In genomic region chr11:65087216-65087615, GRCh38 we compare ENCODE assay signal across 21 cellular contexts. TPM values are rescaled to one million over a fixed set of nuclear protein-coding genes. Genes with fewer than 3 reads are reported as not detected.
A peak's percentile ranks its signal among the peaks of the same experiment; 100 is the strongest.
DNase-seq lines count a peak whose midpoint lies in the region; ATAC-seq and TF ChIP-seq lines count a peak whose summit lies in the region.
"Had no signal": no experiment of that assay in that cellular context is flagged by ENCODE, and none has a peak within 500 bp of the region (broad histone marks: within the 10 kb centered on the region; RNA-seq: fewer than 3 reads in every experiment).

No MANE protein-coding gene starts in this region.

- H3K4me1 Mint-ChIP-seq in CD8-positive, alpha-beta memory T cell = peaks cover 23 to 32% (median 28%) of the 10 kb centered on the region in 3 donors

- WGBS in right cardiac atrium = 86% methylated on average over 11 of the region's 11 CpGs
- WGBS in heart right ventricle, 2 donors = 91% methylated on average over 11 of the region's 11 CpGs
- whole genome bisulfite sequencing in adrenal gland, 4 donors = 60 to 78% (median 62%) methylated on average over 11 of the region's 11 CpGs

- H3K4me1 ChIP-seq in right cardiac atrium (ENCODE audit: control insufficient read depth, insufficient read depth, low read length) (peaks cover 2% of the 10 kb centered on the region), heart right ventricle (peaks cover 6 to 27% (median 20%) of the 10 kb centered on the region in 9 donors), adrenal gland (replicated peaks in 1 of 2) (peaks cover 12 to 20% of the 10 kb centered on the region in 2 donors), osteoblast (ENCODE audit: insufficient read depth, low read length) (peaks cover 22% of the 10 kb centered on the region)
- H3K4me1 ChIP-seq in CD8-positive, alpha-beta memory T cell (ENCODE audit: insufficient read depth, low read length) = peaks cover 26% of the 10 kb centered on the region

- H3K36me3 ChIP-seq in heart right ventricle (peaks cover 0 to 52% (median 17%) of the 10 kb centered on the region in 9 donors), adrenal gland (replicated peaks in 1 of 2) (peaks cover 0 to 46% of the 10 kb centered on the region in 2 donors), osteoblast (ENCODE audit: insufficient read depth, low read length) (peaks cover 43% of the 10 kb centered on the region)
- peaks cover 13% of the 10 kb centered on the region for H3K36me3 ChIP-seq in CD8-positive, alpha-beta memory T cell (ENCODE audit: insufficient read depth, low read length)

- H3K27me3 ChIP-seq in right cardiac atrium (ENCODE audit: control insufficient read depth, insufficient read depth) = no peaks in the 10 kb centered on the region
- no peaks in the 10 kb centered on the region for H3K27me3 ChIP-seq in heart right ventricle
- H3K27me3 ChIP-seq in adrenal gland = no peaks in the 10 kb centered on the region
- H3K27me3 ChIP-seq in osteoblast (ENCODE audit: insufficient read depth, low read length) = no peaks in the 10 kb centered on the region
- H3K27me3 ChIP-seq in CD8-positive, alpha-beta memory T cell (ENCODE audit: insufficient read depth, low read length, poor library complexity, severe bottlenecking) = no peaks in the 10 kb centered on the region
- H3K27me3 ChIP-seq: BLaER1 treated with 17β-estradiol and CSF1 and Interleukin-3, amounts not matched to agents 10 nM and 100 nM had no signal

- no peaks in the 10 kb centered on the region for H4K20me1 ChIP-seq in osteoblast (ENCODE audit: insufficient read depth, low read length)

- POLR2A ChIA-PET in CD8-positive, alpha-beta memory T cell (lab: Charles Lee) = no interaction called here

- H3K4me2 ChIP-seq in osteoblast (ENCODE audit: insufficient read depth, low read length) = no peak overlapping the region
- H3K4me2 ChIP-seq: BLaER1 treated with 17β-estradiol and CSF1 and Interleukin-3, amounts not matched to agents 10 nM and 100 nM had no signal

- peaks cover 4 to 55% (median 11%) of the 10 kb centered on the region in 3 donors for H3K36me3 Mint-ChIP-seq in CD8-positive, alpha-beta memory T cell

- H3K4me3 ChIP-seq in right cardiac atrium (ENCODE audit: low read length) (no peak overlapping the region), heart right ventricle (no peak overlapping the region), adrenal gland (no peak overlapping the region), osteoblast (ENCODE audit: insufficient read depth, low read length) (no peak overlapping the region)
- no peak overlapping the region for H3K4me3 ChIP-seq in CD8-positive, alpha-beta memory T cell (ENCODE audit: low read length)
- H3K4me3 ChIP-seq: BLaER1 treated with 17β-estradiol and CSF1 and Interleukin-3, amounts not matched to agents 10 nM and 100 nM; GM12878; GM23248 had no signal

- ATAC-seq in right cardiac atrium (no peak), heart right ventricle (no peak), HG03159 (IDR thresholded peaks at IDR 0.05; ENCODE audit: unreplicated experiment) (no peak)
- ATAC-seq: CD8-positive, alpha-beta T cell; GM12878 had no signal

- CTCF ChIA-PET in CD8-positive, alpha-beta memory T cell (lab: Charles Lee) = interaction anchor here (0.6 to 2.0 kb wide), 2 partner anchors 35 to 36 kb away, joined by 3 to 5 read pairs; partner anchors contain the start of genes FAU and MRPL49

- no peaks in the 10 kb centered on the region for H3K9me3 ChIP-seq in right cardiac atrium (ENCODE audit: control insufficient read depth, low read length)
- no peaks in the 10 kb centered on the region for H3K9me3 ChIP-seq in heart right ventricle
- H3K9me3 ChIP-seq in adrenal gland (replicated peaks in 1 of 3) = no peaks in the 10 kb centered on the region
- H3K9me3 ChIP-seq in osteoblast (ENCODE audit: low read depth, low read length) = no peaks in the 10 kb centered on the region
- H3K9me3 ChIP-seq in CD8-positive, alpha-beta memory T cell (ENCODE audit: low read length) = no peaks in the 10 kb centered on the region
- H3K9me3 ChIP-seq: BLaER1 treated with 17β-estradiol and CSF1 and Interleukin-3, amounts not matched to agents 10 nM and 100 nM had no signal

- DNase-seq in right cardiac atrium (peak in 2 of 3 donors; percentile 20 to 65), heart right ventricle (no peak), adrenal gland (peak in 5 of 7 donors; percentile 41 to 67 (median 44)), osteoblast (ENCODE audit: insufficient read length, low spot score, missing footprints) (peak; percentile 29), nucleus accumbens (lab: John Stamatoyannopoulos, UW) (no peak)
- DNase-seq in CD8-positive, alpha-beta memory T cell = no peak
- DNase-seq: CD8-positive, alpha-beta T cell; COR-L47; DMS 273 treated with DMSO at 0.1 percent for 48 hours; DMS53; DND-41; EL; GM23248; HCEC 1CT had no signal

- H3K4me3 Mint-ChIP-seq in CD8-positive, alpha-beta memory T cell = no peak overlapping the region
- H3K4me3 Mint-ChIP-seq: B cell; CD8-positive, alpha-beta T cell had no signal

- peak overlapping the region in 1 of 8 donors; percentile 58 for H3K27ac Mint-ChIP-seq in CD8-positive, alpha-beta memory T cell
- H3K27ac Mint-ChIP-seq: B cell; CD8-positive, alpha-beta T cell had no signal

- H3K27ac ChIP-seq in right cardiac atrium (ENCODE audit: low read length) = no peak overlapping the region
- no peak overlapping the region for H3K27ac ChIP-seq in heart right ventricle
- H3K27ac ChIP-seq in adrenal gland = no peak overlapping the region
- no peak overlapping the region for H3K27ac ChIP-seq in osteoblast (ENCODE audit: low read depth, low read length)
- H3K27ac ChIP-seq in CD8-positive, alpha-beta memory T cell (ENCODE audit: low read depth, low read length) = no peak overlapping the region
- H3K27ac ChIP-seq: BLaER1 treated with 17β-estradiol and CSF1 and Interleukin-3, amounts not matched to agents 10 nM and 100 nM; GM23248 had no signal

- no peak for TF ChIP-seq CTCF in heart right ventricle (IDR thresholded peaks at IDR 0.05)
- no peak for TF ChIP-seq CTCF in adrenal gland (IDR thresholded peaks at IDR 0.05)
- no peak for TF ChIP-seq CTCF in osteoblast (IDR thresholded peaks at IDR 0.05; ENCODE audit: extremely low read depth, low read depth, low read length)

- no peaks in the 10 kb centered on the region for H3K9me3 Mint-ChIP-seq in CD8-positive, alpha-beta memory T cell
- H3K9me3 Mint-ChIP-seq: CD8-positive, alpha-beta T cell; IgD-negative memory B cell had no signal

- H2AFZ ChIP-seq in osteoblast (ENCODE audit: low read length) = no peak overlapping the region
- H2AFZ ChIP-seq: GM23248 had no signal

- TF ChIP-seq POLR2A in adrenal gland (IDR thresholded peaks at IDR 0.05) = no peak

- intact Hi-C loops in right cardiac atrium (cut with DNase I) = loop anchor here in 1 of 4 donors (10.0 kb wide), 1 partner anchor 72 kb away; the partner anchor contains the start of gene ARL2
- intact Hi-C loops in heart right ventricle (cut with DNase I) = loop anchor here in 3 of 10 donors (5.0 to 10.0 kb wide), 3 partner anchors 40 to 162 kb away; partner anchors contain the start of genes ARL2 (in 1 of the 3) and PPP2R5B (in 1 of the 3)
- intact Hi-C loops in adrenal gland (cut with DNase I) = no loop called here

- H3K79me2 ChIP-seq in osteoblast (ENCODE audit: insufficient read depth, low read length) = peaks cover 36% of the 10 kb centered on the region

- peaks cover 0 to 2% of the 10 kb centered on the region in 2 donors for H3K27me3 Mint-ChIP-seq in CD8-positive, alpha-beta memory T cell
- H3K27me3 Mint-ChIP-seq: B cell had no signal

RNA-seq across cellular contexts. Expression of gene ZFPL1, which starts 3.2 kb away (rescaled TPM):
- 10 to 100 TPM; 25.6 to 27.3 (median 26.3) TPM for total RNA-seq in right cardiac atrium
- polyA plus RNA-seq in right cardiac atrium = 32.6 TPM
- total RNA-seq in heart right ventricle = 10 to 100 TPM; 21.5 to 27.7 (median 24.8) TPM
- 10 to 100 TPM; 32.8 to 49.2 TPM for polyA plus RNA-seq in heart right ventricle
- 10 to 100 TPM; 33.7 to 59.6 (median 42.4) TPM for total RNA-seq in adrenal gland
- 10 to 100 TPM; 34.7 to 90.3 (median 71.3) TPM for polyA plus RNA-seq in adrenal gland
- 38.6 and 39.4 TPM in 2 replicates for total RNA-seq in osteoblast
- total RNA-seq in CD8-positive, alpha-beta memory T cell = 10 to 100 TPM; 30.8 to 33.5 TPM
- 24.4 TPM for polyA plus RNA-seq in CD8-positive, alpha-beta memory T cell

RNA-seq across cellular contexts. Expression of gene CDCA5, which starts 3.4 kb away (rescaled TPM):
- total RNA-seq in right cardiac atrium = 1 to 10 TPM in 2 of 4 donors, under 1 TPM in 2; 0.22 to 1.6 (median 1.3) TPM
- polyA plus RNA-seq in right cardiac atrium = 0.50 TPM
- total RNA-seq in heart right ventricle = 1 to 10 TPM in 5 of 10 donors, under 1 TPM in 5; 0.50 to 5.3 (median 1.0) TPM
- under 1 TPM; 0.45 to 0.80 TPM for polyA plus RNA-seq in heart right ventricle
- total RNA-seq in adrenal gland = 1 to 10 TPM in 6 of 8 donors, under 1 TPM in 2; 0.35 to 2.7 (median 1.4) TPM
- polyA plus RNA-seq in adrenal gland = 1 to 10 TPM in 1 of 3 donors, under 1 TPM in 2; 0.40 to 1.6 (median 0.88) TPM
- total RNA-seq in osteoblast = 2.1 and 3.3 TPM in 2 replicates
- 10 to 100 TPM; 94.9 to 98.8 TPM for total RNA-seq in CD8-positive, alpha-beta memory T cell
- 0.54 TPM for polyA plus RNA-seq in CD8-positive, alpha-beta memory T cell

RNA-seq across cellular contexts. Expression of gene VPS51, which starts 8.8 kb away (rescaled TPM):
- total RNA-seq in right cardiac atrium (10 to 100 TPM; 68.0 to 80.9 (median 79.1) TPM), heart right ventricle (100 to 1,000 TPM in 6 of 10 donors, 10 to 100 TPM in 4; 79.2 to 123 (median 100) TPM), adrenal gland (100 to 1,000 TPM in 7 of 8 donors, 10 to 100 TPM in 1; 97.7 to 269 (median 165) TPM), osteoblast (122 and 153 TPM in 2 replicates)
- polyA plus RNA-seq in right cardiac atrium (67.1 TPM), heart right ventricle (100 to 1,000 TPM in 1 of 2 donors, 10 to 100 TPM in 1; 85.2 to 102 TPM), adrenal gland (100 to 1,000 TPM in 2 of 3 donors, 10 to 100 TPM in 1; 28.0 to 151 (median 140) TPM)
- total RNA-seq in CD8-positive, alpha-beta memory T cell = 100 to 1,000 TPM; 120 to 131 TPM
- polyA plus RNA-seq in CD8-positive, alpha-beta memory T cell = 99.1 TPM

RNA-seq across cellular contexts. Expression of gene TM7SF2, which starts 24.5 kb away (rescaled TPM):
- 10 to 100 TPM; 45.7 to 91.5 (median 52.3) TPM for total RNA-seq in right cardiac atrium
- polyA plus RNA-seq in right cardiac atrium = 63.5 TPM
- total RNA-seq in heart right ventricle = 10 to 100 TPM; 38.1 to 87.8 (median 69.5) TPM
- polyA plus RNA-seq in heart right ventricle = 10 to 100 TPM; 18.5 to 83.6 TPM
- total RNA-seq in adrenal gland = 1,000 to 10,000 TPM in 2 of 8 donors, 100 to 1,000 TPM in 6; 278 to 1,807 (median 752) TPM
- 100 to 1,000 TPM; 259 to 849 (median 589) TPM for polyA plus RNA-seq in adrenal gland
- 8.8 and 10.1 TPM in 2 replicates for total RNA-seq in osteoblast
- total RNA-seq in CD8-positive, alpha-beta memory T cell = 10 to 100 TPM; 17.8 to 17.9 TPM
- polyA plus RNA-seq in CD8-positive, alpha-beta memory T cell = 11.1 TPM

RNA-seq across cellular contexts. Expression of gene NAALADL1, which starts 28.9 kb away (rescaled TPM):
- 1 to 10 TPM; 8.1 to 9.8 (median 8.8) TPM for total RNA-seq in right cardiac atrium
- polyA plus RNA-seq in right cardiac atrium = 7.1 TPM
- total RNA-seq in heart right ventricle = 1 to 10 TPM; 2.1 to 6.8 (median 3.7) TPM
- polyA plus RNA-seq in heart right ventricle = 1 to 10 TPM; 8.1 to 9.1 TPM
- total RNA-seq in adrenal gland = 10 to 100 TPM in 2 of 8 donors, 1 to 10 TPM in 6; 1.3 to 15.7 (median 5.5) TPM
- 10 to 100 TPM in 1 of 3 donors, 1 to 10 TPM in 2; 2.5 to 11.0 (median 8.7) TPM for polyA plus RNA-seq in adrenal gland
- 15.6 and 17.7 TPM in 2 replicates for total RNA-seq in osteoblast
- 10 to 100 TPM; 10.8 to 13.3 TPM for total RNA-seq in CD8-positive, alpha-beta memory T cell
- 17.0 TPM for polyA plus RNA-seq in CD8-positive, alpha-beta memory T cell
- total RNA-seq: A172, G401 had no signal

Comparison
In these comparisons a context has a peak if more than half of its experiments do, and no peak if none do; other contexts are left out.
1. DNase-seq: peak in right cardiac atrium (2 of 3), adrenal gland (5 of 7) and osteoblast (single experiment); none in heart right ventricle (0 of 2), CD8-positive, alpha-beta memory T cell (0 of 5) and nucleus accumbens (0 of 56).
2. RNA of gene CDCA5, which starts 3.4 kb away (total RNA-seq): 94.9 to 98.8 TPM in CD8-positive, alpha-beta memory T cell; 2.1 to 3.3 TPM in osteoblast, 0.22 to 1.6 TPM in right cardiac atrium, 0.35 to 2.7 TPM in adrenal gland and 0.50 to 5.3 TPM in heart right ventricle; every median in the first group is over 10 times any median in the second.